In the genomic region with DNA sequence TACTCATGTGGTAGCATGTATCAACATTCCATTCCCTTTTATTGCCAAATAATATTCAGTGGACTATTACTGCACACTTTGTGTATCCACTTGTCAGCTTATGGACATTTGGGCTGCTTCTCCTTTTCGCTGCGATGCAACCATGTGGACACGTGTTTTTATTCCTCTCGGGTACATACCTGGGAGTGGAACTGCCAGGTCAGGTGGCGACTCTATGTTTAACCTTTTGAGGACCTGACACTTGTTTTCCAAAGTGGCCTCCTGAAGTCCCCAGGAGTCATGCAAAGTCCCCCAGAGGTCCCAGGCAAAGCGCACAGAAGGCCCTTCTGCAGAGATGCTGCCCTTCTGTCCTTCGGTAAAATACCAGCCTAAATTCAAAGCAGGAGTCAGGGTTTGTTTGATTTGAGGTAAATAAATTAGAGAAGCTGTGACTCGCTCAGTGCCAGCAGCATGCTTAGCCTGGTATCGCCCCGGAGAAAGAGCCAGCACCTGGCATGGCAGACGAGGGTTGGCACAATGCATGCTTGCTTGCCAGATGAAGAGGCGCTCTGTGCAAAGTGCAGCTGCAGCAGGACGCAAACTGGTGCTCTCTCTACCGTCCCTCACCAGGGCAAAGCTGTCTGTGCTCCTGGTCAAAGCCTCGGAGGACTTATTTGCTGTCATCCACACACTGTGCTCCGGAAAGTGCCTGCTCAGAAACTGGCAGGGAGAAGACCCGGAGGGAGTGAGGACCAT, we compare ENCODE assay signal across 9 cellular contexts. TPM values are rescaled to one million over a fixed set of nuclear protein-coding genes. Genes with fewer than 3 reads are reported as not detected.
DNase-seq lines count a peak whose midpoint lies in the region; ATAC-seq lines count a peak whose summit lies in the region.
"Had no signal": no experiment of that assay in that cellular context is flagged by ENCODE, and none has a peak within 500 bp of the region (broad histone marks: within the 10 kb centered on the region; RNA-seq: fewer than 3 reads in every experiment).

No MANE protein-coding gene starts in this region.

- H3K9me3 Mint-ChIP-seq in stimulated activated naive CD8-positive, alpha-beta T cell treated with anti-CD3 and anti-CD28 coated beads, Interleukin-15, amount 100 ng/mL, for 72 hours = no peaks in the 10 kb centered on the region
- no peaks in the 10 kb centered on the region for H3K9me3 Mint-ChIP-seq in activated naive CD4-positive, alpha-beta T cell treated with anti-CD3 and anti-CD28 coated beads, Interleukin-2, amount 50 U/mL, for 72 hours

- intact Hi-C loops in left ventricle myocardium superior (cut with micrococcal nuclease) = loop anchor here (10.0 kb wide), 1 partner anchor 85 kb away; no protein-coding TSS in a partner anchor

- peaks cover 48% of the 10 kb centered on the region for H3K4me1 Mint-ChIP-seq in stimulated activated naive CD8-positive, alpha-beta T cell treated with anti-CD3 and anti-CD28 coated beads, Interleukin-15, amount 100 ng/mL, for 72 hours

- no peak overlapping the region for H3K27ac Mint-ChIP-seq in stimulated activated naive CD8-positive, alpha-beta T cell treated with anti-CD3 and anti-CD28 coated beads, Interleukin-15, amount 100 ng/mL, for 72 hours
- peak overlapping the region in 1 of 2 donors; percentile 9 for H3K27ac Mint-ChIP-seq in activated naive CD4-positive, alpha-beta T cell treated with anti-CD3 and anti-CD28 coated beads, Interleukin-2, amount 50 U/mL, for 72 hours

- H3K4me3 Mint-ChIP-seq in stimulated activated naive CD8-positive, alpha-beta T cell treated with anti-CD3 and anti-CD28 coated beads, Interleukin-15, amount 100 ng/mL, for 72 hours = no peak overlapping the region

- H3K27me3 Mint-ChIP-seq in stimulated activated naive CD8-positive, alpha-beta T cell treated with anti-CD3 and anti-CD28 coated beads, Interleukin-15, amount 100 ng/mL, for 72 hours = no peaks in the 10 kb centered on the region

- DNase-seq in NCI-H1694 (lab: John Stamatoyannopoulos, UW) (peak; percentile 75), SHP77 (lab: John Stamatoyannopoulos, UW) (peak; percentile 57 to 63), left ventricle myocardium superior (peak; percentile 78), putamen (ENCODE audit: low spot score) (peak; percentile 84), mesenteric fat pad (ENCODE audit: low spot score) (no peak)
- no peak for DNase-seq in stimulated activated CD4-positive, alpha-beta T cell treated with anti-CD3 and anti-CD28 coated beads, Interleukin-4, amount 100 ng/mL, for 24 hours
- DNase-seq in stimulated activated naive CD8-positive, alpha-beta T cell treated with anti-CD3 and anti-CD28 coated beads, Interleukin-15, amount 100 ng/mL, for 72 hours = no peak
- DNase-seq in activated naive CD4-positive, alpha-beta T cell treated with anti-CD3 and anti-CD28 coated beads, Interleukin-2, amount 50 U/mL, for 72 hours (ENCODE audit: low spot score in 2 of 2) = no peak
- DNase-seq: dermis blood vessel endothelial cell had no signal

- H3K36me3 Mint-ChIP-seq in activated naive CD4-positive, alpha-beta T cell treated with anti-CD3 and anti-CD28 coated beads, Interleukin-2, amount 50 U/mL, for 72 hours = peaks cover 0 to 8% of the 10 kb centered on the region in 2 donors

- peak; percentile 66 for ATAC-seq in left ventricle myocardium superior
- ATAC-seq in stimulated activated naive CD8-positive, alpha-beta T cell treated with anti-CD3 and anti-CD28 coated beads, Interleukin-15, amount 100 ng/mL, for 72 hours = no peak
- ATAC-seq in activated naive CD4-positive, alpha-beta T cell treated with anti-CD3 and anti-CD28 coated beads, Interleukin-2, amount 50 U/mL, for 72 hours = no peak

RNA-seq across cellular contexts. Expression of a gene that starts 37.8 kb away (rescaled TPM):
- total RNA-seq in left ventricle myocardium superior (103 TPM), mesenteric fat pad (217 TPM)
- total RNA-seq in activated naive CD4-positive, alpha-beta T cell treated with anti-CD3 and anti-CD28 coated beads, Interleukin-2, amount 50 U/mL, for 72 hours = 10 to 100 TPM; 12.8 to 20.9 TPM

Comparison
In these comparisons a context has a peak if more than half of its experiments do, and no peak if none do; other contexts are left out.
1. DNase-seq: peak in NCI-H1694 (single experiment), SHP77 (2 of 2), left ventricle myocardium superior (single experiment) and putamen (single experiment); none in stimulated activated CD4-positive, alpha-beta T cell treated with anti-CD3 and anti-CD28 coated beads, Interleukin-4, amount 100 ng/mL, for 24 hours (single experiment), mesenteric fat pad (single experiment), stimulated activated naive CD8-positive, alpha-beta T cell treated with anti-CD3 and anti-CD28 coated beads, Interleukin-15, amount 100 ng/mL, for 72 hours (0 of 2) and activated naive CD4-positive, alpha-beta T cell treated with anti-CD3 and anti-CD28 coated beads, Interleukin-2, amount 50 U/mL, for 72 hours (0 of 2).